Comparison of ENCODE assay signal across 8 cellular contexts in the genomic region with DNA sequence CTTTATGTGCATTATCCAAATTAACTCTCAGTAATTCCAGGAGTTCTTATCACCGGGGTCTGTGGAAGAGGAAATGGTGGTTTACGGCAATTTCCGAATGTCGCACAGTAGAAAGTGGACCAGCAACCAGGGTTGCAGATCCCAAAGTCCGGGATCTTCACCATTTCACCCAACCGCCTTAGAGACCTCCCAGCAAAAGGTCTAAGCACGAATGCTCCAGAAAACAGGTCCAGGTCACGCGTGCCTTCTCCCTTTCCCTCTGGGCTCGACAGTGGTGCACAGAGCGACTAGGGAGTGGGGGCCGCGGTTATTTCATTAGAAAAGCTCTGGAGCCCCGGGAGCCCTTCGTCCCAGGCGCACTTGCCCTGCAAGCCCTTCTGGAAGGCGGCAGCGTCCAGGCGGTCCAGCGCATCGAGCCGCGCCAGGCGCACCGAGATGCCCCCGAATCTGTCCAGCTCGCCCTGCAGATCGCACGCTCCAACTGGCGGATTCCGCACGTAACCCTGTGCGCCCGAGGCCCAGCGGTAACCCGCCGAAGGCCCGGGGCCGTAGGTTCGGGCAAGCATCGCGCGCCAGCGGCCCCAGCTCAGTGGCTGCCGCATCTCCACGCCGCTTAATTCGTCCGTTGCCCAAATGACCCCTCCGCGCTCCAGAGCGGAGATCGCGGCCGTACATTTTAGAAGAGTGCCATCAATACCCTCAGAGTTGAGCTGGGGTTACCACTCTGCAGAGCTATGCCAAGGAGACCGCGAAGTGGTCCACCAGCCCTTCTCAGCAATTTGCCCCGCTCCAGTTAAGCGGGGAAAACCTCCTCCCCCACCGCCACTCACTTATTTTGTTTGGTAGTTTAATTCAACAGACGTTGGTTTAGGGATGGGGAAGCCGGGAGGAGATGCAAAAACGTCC. TPM values are rescaled to one million over a fixed set of nuclear protein-coding genes. Genes with fewer than 3 reads are reported as not detected.
A peak's percentile ranks its signal among the peaks of the same experiment; 100 is the strongest.
DNase-seq lines count a peak whose midpoint lies in the region; ATAC-seq and TF ChIP-seq lines count a peak whose summit lies in the region.

A gene with protein sequence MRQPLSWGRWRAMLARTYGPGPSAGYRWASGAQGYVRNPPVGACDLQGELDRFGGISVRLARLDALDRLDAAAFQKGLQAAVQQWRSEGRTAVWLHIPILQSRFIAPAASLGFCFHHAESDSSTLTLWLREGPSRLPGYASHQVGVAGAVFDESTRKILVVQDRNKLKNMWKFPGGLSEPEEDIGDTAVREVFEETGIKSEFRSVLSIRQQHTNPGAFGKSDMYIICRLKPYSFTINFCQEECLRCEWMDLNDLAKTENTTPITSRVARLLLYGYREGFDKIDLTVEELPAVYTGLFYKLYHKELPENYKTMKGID (minus strand): TSS at position 627 of the 906 bp plus-strand sequence. CDS start 25 bp downstream, at position 602.

- H3K27ac Mint-ChIP-seq in activated T-helper 17 cell treated with anti-CD3 and anti-CD28 coated beads, Interleukin-2, amount 50 U/mL, for 72 hours = peak within 1 kb of the TSS; percentile 20
- peak within 1 kb of the TSS; percentile 89 to 92 for H3K27ac Mint-ChIP-seq in natural killer cell

- H3K4me3 Mint-ChIP-seq in activated T-helper 17 cell treated with anti-CD3 and anti-CD28 coated beads, Interleukin-2, amount 50 U/mL, for 72 hours = no peak within 1 kb of the TSS
- H3K4me3 Mint-ChIP-seq in natural killer cell = peak within 1 kb of the TSS; percentile 97

- no peaks in the 10 kb centered on the region for H3K27me3 Mint-ChIP-seq in activated T-helper 17 cell treated with anti-CD3 and anti-CD28 coated beads, Interleukin-2, amount 50 U/mL, for 72 hours
- H3K27me3 Mint-ChIP-seq in natural killer cell (ENCODE audit: low read depth in 2 of 2) = no peaks in the 10 kb centered on the region

- peak; percentile 20 for ATAC-seq in GM19468 (IDR thresholded peaks at IDR 0.05; ENCODE audit: extremely low read depth, unreplicated experiment)
- peak; percentile 36 for ATAC-seq in HG03575 (IDR thresholded peaks at IDR 0.05; ENCODE audit: extremely low read depth, insufficient number of reproducible peaks, low FRiP score, unreplicated experiment)
- ATAC-seq in activated T-helper 17 cell treated with anti-CD3 and anti-CD28 coated beads, Interleukin-2, amount 50 U/mL, for 72 hours (replicated peaks) = peak; percentile 69
- peak; percentile 50 to 63 (median 61) for ATAC-seq in natural killer cell

- TF ChIP-seq CTCF in fibroblast of pulmonary artery (IDR thresholded peaks at IDR 0.05; ENCODE audit: low read length, missing control alignments) (no peak), natural killer cell (IDR thresholded peaks at IDR 0.05) (no peak)

- peak within 1 kb of the TSS; percentile 91 for H3K4me3 ChIP-seq in fibroblast of pulmonary artery (replicated peaks; ENCODE audit: low read depth, low read length)

- H3K36me3 Mint-ChIP-seq in activated T-helper 17 cell treated with anti-CD3 and anti-CD28 coated beads, Interleukin-2, amount 50 U/mL, for 72 hours (ENCODE audit: low read depth) = peaks cover under 1% of the 10 kb centered on the region
- no peaks in the 10 kb centered on the region for H3K36me3 Mint-ChIP-seq in natural killer cell

- H3K9me3 Mint-ChIP-seq in activated T-helper 17 cell treated with anti-CD3 and anti-CD28 coated beads, Interleukin-2, amount 50 U/mL, for 72 hours = no peaks in the 10 kb centered on the region
- H3K9me3 Mint-ChIP-seq in natural killer cell = no peaks in the 10 kb centered on the region

- peak; percentile 42 for DNase-seq in DMS 273 treated with DMSO at 0.1 percent for 48 hours (lab: John Stamatoyannopoulos, UW)
- DNase-seq in OCI-M1 (lab: John Stamatoyannopoulos, UW) = peak; percentile 84
- peak; percentile 75 for DNase-seq in fibroblast of pulmonary artery (ENCODE audit: low read depth)
- DNase-seq in natural killer cell = peak; percentile 29
- DNase-seq in substantia nigra (lab: John Stamatoyannopoulos, UW) = peak; percentile 7 to 90 (median 63)

- H3K27ac ChIP-seq in substantia nigra (ENCODE audit: low read depth, low read length, poor library complexity, severe bottlenecking) = peak within 1 kb of the TSS; percentile 79

- intact Hi-C loops in natural killer cell (cut with micrococcal nuclease) = loop anchor here (1.0 kb wide), 1 partner anchor 190 kb away; a partner anchor contains a TSS

- peaks cover 4% of the 10 kb centered on the region for H3K4me1 Mint-ChIP-seq in activated T-helper 17 cell treated with anti-CD3 and anti-CD28 coated beads, Interleukin-2, amount 50 U/mL, for 72 hours
- H3K4me1 Mint-ChIP-seq in natural killer cell = no peaks in the 10 kb centered on the region

RNA-seq across cellular contexts. Expression of the gene that starts here (rescaled TPM):
- 1 to 10 TPM; 3.9 to 5.9 TPM for total RNA-seq in activated T-helper 17 cell treated with anti-CD3 and anti-CD28 coated beads, Interleukin-2, amount 50 U/mL, for 72 hours
- total RNA-seq in natural killer cell = 1 to 10 TPM; 3.0 to 4.1 (median 3.0) TPM

Comparison
In these comparisons a context has a peak if more than half of its experiments do, and no peak if none do; other contexts are left out.
1. Peak in every context shown above with its lines: DNase-seq, ATAC-seq, H3K4me3 ChIP-seq and H3K27ac ChIP-seq.
2. DNase-seq: peak in every context shown above with its lines; median percentile 84 in OCI-M1; 75 in fibroblast of pulmonary artery; 63 in substantia nigra; 42 in DMS 273 treated with DMSO at 0.1 percent for 48 hours; 29 in natural killer cell.